9 cellular contexts compared by ENCODE assay signal in genomic region chr5:10442581-10442980, GRCh38. TPM values are rescaled to one million over a fixed set of nuclear protein-coding genes. Genes with fewer than 3 reads are reported as not detected.
A peak's percentile ranks its signal among the peaks of the same experiment; 100 is the strongest.
DNase-seq lines count a peak whose midpoint lies in the region; ATAC-seq, FAIRE-seq and TF ChIP-seq lines count a peak whose summit lies in the region.
"Had no signal": no experiment of that assay in that cellular context is flagged by ENCODE, and none has a peak within 500 bp of the region (broad histone marks: within the 10 kb centered on the region; RNA-seq: fewer than 3 reads in every experiment).

No MANE protein-coding gene starts in this region.

- H3K27me3 ChIP-seq in liver (ENCODE audit: control insufficient read depth in 4 of 4, insufficient read depth in 4 of 4, low read length in 3 of 4) (no peaks in the 10 kb centered on the region), left lung (no peaks in the 10 kb centered on the region)

- no peak overlapping the region for H3K27ac Mint-ChIP-seq in activated T-helper 17 cell treated with anti-CD3 and anti-CD28 coated beads, Interleukin-2, amount 50 U/mL, for 72 hours

- intact Hi-C loops in left lung (cut with DNase I) = no loop called here

- TF ChIP-seq CTCF in liver (IDR thresholded peaks at IDR 0.05; ENCODE audit: low read depth, low read length, missing input control) (no peak), left lung (IDR thresholded peaks at IDR 0.05) (no peak)

- peaks cover 32% of the 10 kb centered on the region for H3K4me1 Mint-ChIP-seq in activated T-helper 17 cell treated with anti-CD3 and anti-CD28 coated beads, Interleukin-2, amount 50 U/mL, for 72 hours

- no peak overlapping the region for H3K9ac ChIP-seq in liver (ENCODE audit: low read depth in 1 of 2, low read length in 2 of 2)

- H3K36me3 Mint-ChIP-seq in activated T-helper 17 cell treated with anti-CD3 and anti-CD28 coated beads, Interleukin-2, amount 50 U/mL, for 72 hours (ENCODE audit: low read depth) = peaks cover 6% of the 10 kb centered on the region

- H3K27ac ChIP-seq in liver (ENCODE audit: low read depth in 1 of 2, low read length in 2 of 2) = peak overlapping the region in 1 of 2 donors; percentile 31
- peak overlapping the region in 1 of 2 donors; percentile 90 for H3K27ac ChIP-seq in left lung

- no peaks in the 10 kb centered on the region for H3K36me3 ChIP-seq in liver (ENCODE audit: control insufficient read depth in 4 of 4, insufficient read depth in 3 of 4, low read depth in 1 of 4, low read length in 3 of 4)
- H3K36me3 ChIP-seq in left lung = no peaks in the 10 kb centered on the region

- peaks cover 7% of the 10 kb centered on the region for H3K9me3 Mint-ChIP-seq in activated T-helper 17 cell treated with anti-CD3 and anti-CD28 coated beads, Interleukin-2, amount 50 U/mL, for 72 hours

- H3K9me3 ChIP-seq in liver (ENCODE audit: control insufficient read depth in 4 of 4, low read length in 3 of 4) (no peaks in the 10 kb centered on the region), left lung (no peaks in the 10 kb centered on the region)

- no peaks in the 10 kb centered on the region for H3K27me3 Mint-ChIP-seq in activated T-helper 17 cell treated with anti-CD3 and anti-CD28 coated beads, Interleukin-2, amount 50 U/mL, for 72 hours

- no peak for FAIRE-seq in HTR-8/SVneo (lab: Jason Lieb, UNC)

- ATAC-seq in activated T-helper 17 cell treated with anti-CD3 and anti-CD28 coated beads, Interleukin-2, amount 50 U/mL, for 72 hours (replicated peaks) = no peak
- no peak for ATAC-seq in left lung
- no peak for ATAC-seq in GM21723 (IDR thresholded peaks at IDR 0.05; ENCODE audit: unreplicated experiment)

- H3K4me1 ChIP-seq in liver (ENCODE audit: control insufficient read depth in 4 of 4, insufficient read depth in 4 of 4, low read length in 3 of 4) (peaks cover 0 to 23% (median 15%) of the 10 kb centered on the region in 4 donors), left lung (peaks cover 3 to 71% of the 10 kb centered on the region in 2 donors)

- peak overlapping the region in 2 of 3 donors; percentile 73 to 75 for H3K4me3 ChIP-seq in liver (ENCODE audit: low read depth in 1 of 3, low read length in 3 of 3)
- peak overlapping the region in 1 of 2 donors; percentile 73 for H3K4me3 ChIP-seq in left lung

- DNase-seq in AG08395 (ENCODE audit: low spot score) (peak; percentile 70), HTR-8/SVneo (ENCODE audit: insufficient read length, low spot score) (peak; percentile 41), left lung (no peak), HT-29 (ENCODE audit: low spot score) (no peak), NCI-H146 (lab: John Stamatoyannopoulos, UW) (no peak)
- DNase-seq: GDM1 had no signal

- WGBS in liver = 16% methylated on average over 4 of the region's 4 CpGs

- no peak for TF ChIP-seq RAD21 in liver (IDR thresholded peaks at IDR 0.05)

- peak overlapping the region; percentile 78 for H3K4me3 Mint-ChIP-seq in activated T-helper 17 cell treated with anti-CD3 and anti-CD28 coated beads, Interleukin-2, amount 50 U/mL, for 72 hours

TF ChIP-seq in liver, 16 proteins besides CTCF, POLR2A, EP300 and RAD21:
- TF ChIP-seq, protein P1, sequence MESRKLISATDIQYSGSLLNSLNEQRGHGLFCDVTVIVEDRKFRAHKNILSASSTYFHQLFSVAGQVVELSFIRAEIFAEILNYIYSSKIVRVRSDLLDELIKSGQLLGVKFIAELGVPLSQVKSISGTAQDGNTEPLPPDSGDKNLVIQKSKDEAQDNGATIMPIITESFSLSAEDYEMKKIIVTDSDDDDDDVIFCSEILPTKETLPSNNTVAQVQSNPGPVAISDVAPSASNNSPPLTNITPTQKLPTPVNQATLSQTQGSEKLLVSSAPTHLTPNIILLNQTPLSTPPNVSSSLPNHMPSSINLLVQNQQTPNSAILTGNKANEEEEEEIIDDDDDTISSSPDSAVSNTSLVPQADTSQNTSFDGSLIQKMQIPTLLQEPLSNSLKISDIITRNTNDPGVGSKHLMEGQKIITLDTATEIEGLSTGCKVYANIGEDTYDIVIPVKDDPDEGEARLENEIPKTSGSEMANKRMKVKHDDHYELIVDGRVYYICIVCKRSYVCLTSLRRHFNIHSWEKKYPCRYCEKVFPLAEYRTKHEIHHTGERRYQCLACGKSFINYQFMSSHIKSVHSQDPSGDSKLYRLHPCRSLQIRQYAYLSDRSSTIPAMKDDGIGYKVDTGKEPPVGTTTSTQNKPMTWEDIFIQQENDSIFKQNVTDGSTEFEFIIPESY (IDR thresholded peaks at IDR 0.05) = no peak
- TF ChIP-seq, protein P2, sequence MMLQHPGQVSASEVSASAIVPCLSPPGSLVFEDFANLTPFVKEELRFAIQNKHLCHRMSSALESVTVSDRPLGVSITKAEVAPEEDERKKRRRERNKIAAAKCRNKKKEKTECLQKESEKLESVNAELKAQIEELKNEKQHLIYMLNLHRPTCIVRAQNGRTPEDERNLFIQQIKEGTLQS (IDR thresholded peaks at IDR 0.05) = no peak
- TF ChIP-seq HNF4G (IDR thresholded peaks at IDR 0.05) (no peak), SP1 (IDR thresholded peaks at IDR 0.05) (no peak), YY1 (IDR thresholded peaks at IDR 0.05) (no peak), REST (IDR thresholded peaks at IDR 0.05) (no peak), HNF4A (conservative IDR thresholded peaks at IDR 0.05) (no peak), EGR1 (IDR thresholded peaks at IDR 0.05; ENCODE audit: low read depth in 2 of 2) (no peak), MAX (IDR thresholded peaks at IDR 0.05) (no peak), FOXA1 (IDR thresholded peaks at IDR 0.05) (no peak), NR2F2 (IDR thresholded peaks at IDR 0.05) (no peak), TAF1 (conservative IDR thresholded peaks at IDR 0.05) (no peak), RXRA (IDR thresholded peaks at IDR 0.05) (no peak), GABPA (IDR thresholded peaks at IDR 0.05 in 1 of 2, conservative IDR thresholded peaks at IDR 0.05 in 1 of 2) (no peak), JUND (IDR thresholded peaks at IDR 0.05) (no peak), FOXA2 (IDR thresholded peaks at IDR 0.05) (no peak)

RNA-seq across cellular contexts. Expression of gene ROPN1L, which starts 0.9 kb away (rescaled TPM):
- total RNA-seq in activated T-helper 17 cell treated with anti-CD3 and anti-CD28 coated beads, Interleukin-2, amount 50 U/mL, for 72 hours = 1 to 10 TPM in 1 of 2 donors, under 1 TPM in 1; 0.66 to 1.0 TPM
- total RNA-seq in liver (1 to 10 TPM; 1.2 to 1.3 TPM), left lung (1 to 10 TPM in 1 of 2 donors, under 1 TPM in 1; 0.50 to 9.5 TPM)
- under 1 TPM; 0.25 to 0.53 TPM for polyA plus RNA-seq in liver
- total RNA-seq in HT-29 (2014; rRNA removed; shearing (Covaris generic)) = not detected in 2 replicates

Comparison
In these comparisons a context has a peak if more than half of its experiments do, and no peak if none do; other contexts are left out.
1. DNase-seq: peak in AG08395 (single experiment) and HTR-8/SVneo (single experiment); none in left lung (0 of 2), HT-29 (single experiment) and NCI-H146 (single experiment).